Comparison of ENCODE assay signal across 1 cellular context in genomic region chr2:109246616-109247015, GRCh38.
TF ChIP-seq lines count a peak whose summit lies in the region.

No MANE protein-coding gene starts in this region.

TF ChIP-seq in IMR-90, 13 proteins besides CTCF, POLR2A, EP300 and RAD21 (continued from another document):
- TF ChIP-seq RFX5 (IDR thresholded peaks at IDR 0.05; ENCODE audit: low read depth, low read length) (no peak), BHLHE40 (IDR thresholded peaks at IDR 0.05; ENCODE audit: low read depth, low read length) (no peak), SMC3 (IDR thresholded peaks at IDR 0.05; ENCODE audit: low read depth, low read length) (no peak), USF2 (IDR thresholded peaks at IDR 0.05; ENCODE audit: low read depth, low read length) (no peak), FOS (IDR thresholded peaks at IDR 0.05; ENCODE audit: low read depth, low read length) (no peak), ELK1 (IDR thresholded peaks at IDR 0.05; ENCODE audit: borderline replicate concordance, low read depth, low read length) (no peak), NFE2L2 (IDR thresholded peaks at IDR 0.05; ENCODE audit: low read depth, low read length) (no peak), MAFK (IDR thresholded peaks at IDR 0.05; ENCODE audit: low read depth, low read length) (no peak)
TF ChIP-seq in IMR-90: peak in this region for 0.
